Comparison of ENCODE assay signal across 1 cellular context in the genomic region with DNA sequence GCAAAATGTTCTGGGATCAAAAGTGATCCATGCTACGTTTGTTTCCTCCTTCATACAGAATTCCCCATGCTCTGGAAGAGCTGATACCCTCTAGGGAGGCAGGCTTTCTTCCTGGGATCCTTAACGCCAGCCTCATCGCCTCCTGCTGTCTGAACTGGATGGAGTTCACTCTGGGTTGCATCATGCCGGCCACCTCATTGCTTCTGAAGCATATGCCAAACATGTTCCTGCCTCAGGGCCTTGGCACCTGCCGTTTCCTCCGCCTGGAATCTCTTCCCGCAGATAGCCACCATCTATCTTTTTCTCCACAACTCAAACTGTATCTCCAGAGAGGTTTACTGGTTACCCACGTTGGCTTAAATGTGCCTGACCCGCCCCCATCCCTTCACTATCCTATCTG.
TF ChIP-seq lines count a peak whose summit lies in the region.

No MANE protein-coding gene starts in this region.

TF ChIP-seq in HepG2, 621 proteins besides CTCF, POLR2A, EP300 and RAD21 (continued from another document):
- peak; percentile 8; the same call in 1 of the 2 replicates for TF ChIP-seq CEBPB (IDR thresholded peaks at IDR 0.05; ENCODE audit: borderline replicate concordance, low read depth, low read length)
- no peak for TF ChIP-seq PITX1 (CRISPR knock-in tag; IDR thresholded peaks at IDR 0.05)
- TF ChIP-seq CEBPG (CRISPR knock-in tag; IDR thresholded peaks at IDR 0.05), result 0 out of 2 replicates have a peak, but pooled peaks have one; percentile 6
- TF ChIP-seq, protein P1, sequence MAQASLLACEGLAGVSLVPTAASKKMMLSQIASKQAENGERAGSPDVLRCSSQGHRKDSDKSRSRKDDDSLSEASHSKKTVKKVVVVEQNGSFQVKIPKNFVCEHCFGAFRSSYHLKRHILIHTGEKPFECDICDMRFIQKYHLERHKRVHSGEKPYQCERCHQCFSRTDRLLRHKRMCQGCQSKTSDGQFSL (CRISPR knock-in tag; IDR thresholded peaks at IDR 0.05), result no peak
